Comparison of ENCODE assay signal across 30 cellular contexts in genomic region chr2:215137329-215137686, GRCh38. TPM values are rescaled to one million over a fixed set of nuclear protein-coding genes. Genes with fewer than 3 reads are reported as not detected.
DNase-seq lines count a peak whose midpoint lies in the region; FAIRE-seq and TF ChIP-seq lines count a peak whose summit lies in the region.
"Had no signal": no experiment of that assay in that cellular context is flagged by ENCODE, and none has a peak within 500 bp of the region (broad histone marks: within the 10 kb centered on the region; RNA-seq: fewer than 3 reads in every experiment).

No MANE protein-coding gene starts in this region.

- no peak overlapping the region for H3K27ac Mint-ChIP-seq in activated naive CD4-positive, alpha-beta T cell treated with anti-CD3 and anti-CD28 coated beads for 36 hours
- H3K27ac Mint-ChIP-seq: activated naive CD8-positive, alpha-beta T cell treated with anti-CD3 and anti-CD28 coated beads, Interleukin-2, amount 10 ng/mL, durations not matched to agents 7 days and 5 days; activated T-cell treated with anti-CD3 and anti-CD28 coated beads, Interleukin-2, amount 50 U/mL, for 24 hours; dendritic cell treated with granulocyte-macrophage colony-stimulating factor and Interleukin-4, amounts not matched to agents 40 ng/mL and 50 ng/mL, for 4 days; endodermal cell; IgD-negative memory B cell; memory B cell; stimulated activated effector memory CD8-positive, alpha-beta T cell treated with anti-CD3 and anti-CD28 coated beads, Interleukin-12 subunit alpha, Interleukin-12 subunit beta, amount 100 ng/mL, for 72 hours; T-helper 1 cell treated with Interleukin-12 subunit alpha and Interleukin-12 subunit beta and Interleukin-4 antibody, amounts not matched to agents 30 μg/mL and 1 μg/mL, for 36 hours had no signal

- no peaks in the 10 kb centered on the region for H3K79me2 ChIP-seq in GM23248 (ENCODE audit: insufficient read depth)

- H3F3A ChIP-seq in GM23248 (ENCODE audit: insufficient read depth): peaks cover 9% of the 10 kb centered on the region

- H3K27ac ChIP-seq in GM23248: no peak overlapping the region
- peak overlapping the region; percentile 53 to 75 (median 65) for H3K27ac ChIP-seq in esophagus squamous epithelium
- H3K27ac ChIP-seq in suprapubic skin: peak overlapping the region; percentile 90
- H3K27ac ChIP-seq: BLaER1 treated with 17β-estradiol and CSF1 and Interleukin-3, amounts not matched to agents 10 nM and 100 nM; gastroesophageal sphincter had no signal

- H3K4me1 ChIP-seq in GM23248 (ENCODE audit: insufficient read depth): peaks cover 28% of the 10 kb centered on the region
- H3K4me1 ChIP-seq in adipocyte (ENCODE audit: control insufficient read depth, insufficient read depth, low read length): peaks cover 21% of the 10 kb centered on the region
- H3K4me1 ChIP-seq in esophagus squamous epithelium: peaks cover 5 to 48% (median 5%) of the 10 kb centered on the region in 3 donors
- H3K4me1 ChIP-seq in suprapubic skin: peaks cover 16% of the 10 kb centered on the region
- H3K4me1 ChIP-seq: gastroesophageal sphincter had no signal

- H3K9me3 ChIP-seq in GM23248 (ENCODE audit: low read depth): no peaks in the 10 kb centered on the region
- no peaks in the 10 kb centered on the region for H3K9me3 ChIP-seq in adipocyte (ENCODE audit: control insufficient read depth, low read length)
- H3K9me3 ChIP-seq in esophagus squamous epithelium: no peaks in the 10 kb centered on the region
- H3K9me3 ChIP-seq in suprapubic skin: peaks cover 3% of the 10 kb centered on the region
- H3K9me3 ChIP-seq: BLaER1 treated with 17β-estradiol and CSF1 and Interleukin-3, amounts not matched to agents 10 nM and 100 nM; gastroesophageal sphincter had no signal

- H3K4me2 ChIP-seq in GM23248 (ENCODE audit: unreplicated experiment): peak overlapping the region; percentile 33
- H3K4me2 ChIP-seq: BLaER1 treated with 17β-estradiol and CSF1 and Interleukin-3, amounts not matched to agents 10 nM and 100 nM; GM23338 had no signal

- H3K27me3 ChIP-seq in GM23248 (replicated peaks; ENCODE audit: insufficient read depth) (no peaks in the 10 kb centered on the region; the same call in 1 of the 2 replicates), adipocyte (replicated peaks; ENCODE audit: control insufficient read depth, insufficient read depth, low read length) (no peaks in the 10 kb centered on the region), esophagus squamous epithelium (no peaks in the 10 kb centered on the region), suprapubic skin (no peaks in the 10 kb centered on the region)
- H3K27me3 ChIP-seq: BLaER1 treated with 17β-estradiol and CSF1 and Interleukin-3, amounts not matched to agents 10 nM and 100 nM had no signal

- CTCF ChIA-PET in activated naive CD4-positive, alpha-beta T cell treated with anti-CD3 and anti-CD28 coated beads for 36 hours (lab: Charles Lee): interaction anchor here (0.6 kb wide), 1 partner anchor 407 kb away, joined by 6 read pairs; no protein-coding TSS in a partner anchor

- no peak for FAIRE-seq in GM12891 (lab: Jason Lieb, UNC)

- H3K9ac ChIP-seq in GM23248 (no peak overlapping the region), adipocyte (ENCODE audit: low read length) (no peak overlapping the region)
- H3K9ac ChIP-seq: BLaER1 treated with 17β-estradiol and CSF1 and Interleukin-3, amounts not matched to agents 10 nM and 100 nM had no signal

- no peak for TF ChIP-seq EP300 in suprapubic skin (IDR thresholded peaks at IDR 0.05)

- H3K9me3 Mint-ChIP-seq in activated naive CD4-positive, alpha-beta T cell treated with anti-CD3 and anti-CD28 coated beads for 36 hours: no peaks in the 10 kb centered on the region
- H3K9me3 Mint-ChIP-seq: activated naive CD8-positive, alpha-beta T cell treated with anti-CD3 and anti-CD28 coated beads, Interleukin-2, amount 10 ng/mL, durations not matched to agents 7 days and 5 days; activated T-cell treated with anti-CD3 and anti-CD28 coated beads, Interleukin-2, amount 50 U/mL, for 24 hours; dendritic cell treated with granulocyte-macrophage colony-stimulating factor and Interleukin-4, amounts not matched to agents 40 ng/mL and 50 ng/mL, for 4 days; endodermal cell; GM23338; memory B cell; neural crest cell; stimulated activated effector memory CD8-positive, alpha-beta T cell treated with anti-CD3 and anti-CD28 coated beads, Interleukin-12 subunit alpha, Interleukin-12 subunit beta, amount 100 ng/mL, for 72 hours; T-helper 1 cell treated with Interleukin-12 subunit alpha and Interleukin-12 subunit beta and Interleukin-4 antibody, amounts not matched to agents 30 μg/mL and 1 μg/mL, for 36 hours had no signal

- H3K4me3 ChIP-seq in GM23248 (0 out of 2 replicates have a peak overlapping the region, but pooled peaks have one; percentile 1), adipocyte (ENCODE audit: low read length) (peak overlapping the region; percentile 10), esophagus squamous epithelium (peak overlapping the region in 3 of 4 donors; percentile 0 to 32 (median 8)), suprapubic skin (peak overlapping the region; percentile 37)
- H3K4me3 ChIP-seq: BLaER1 treated with 17β-estradiol and CSF1 and Interleukin-3, amounts not matched to agents 10 nM and 100 nM; gastroesophageal sphincter; GM23338 had no signal

- no peaks in the 10 kb centered on the region for H3K4me1 Mint-ChIP-seq in activated naive CD4-positive, alpha-beta T cell treated with anti-CD3 and anti-CD28 coated beads for 36 hours (ENCODE audit: low read depth)
- H3K4me1 Mint-ChIP-seq: activated naive CD8-positive, alpha-beta T cell treated with anti-CD3 and anti-CD28 coated beads, Interleukin-2, amount 10 ng/mL, durations not matched to agents 7 days and 5 days; GM23338; IgD-negative memory B cell; memory B cell; neural crest cell; stimulated activated effector memory CD8-positive, alpha-beta T cell treated with anti-CD3 and anti-CD28 coated beads, Interleukin-12 subunit alpha, Interleukin-12 subunit beta, amount 100 ng/mL, for 72 hours had no signal

- H3K4me3 Mint-ChIP-seq in activated naive CD4-positive, alpha-beta T cell treated with anti-CD3 and anti-CD28 coated beads for 36 hours: no peak overlapping the region
- H3K4me3 Mint-ChIP-seq: activated naive CD8-positive, alpha-beta T cell treated with anti-CD3 and anti-CD28 coated beads, Interleukin-2, amount 10 ng/mL, durations not matched to agents 7 days and 5 days; activated T-cell treated with anti-CD3 and anti-CD28 coated beads, Interleukin-2, amount 50 U/mL, for 24 hours; dendritic cell treated with granulocyte-macrophage colony-stimulating factor and Interleukin-4, amounts not matched to agents 40 ng/mL and 50 ng/mL, for 4 days; endodermal cell; GM23338; IgD-negative memory B cell; memory B cell; neural crest cell; stimulated activated effector memory CD8-positive, alpha-beta T cell treated with anti-CD3 and anti-CD28 coated beads, Interleukin-12 subunit alpha, Interleukin-12 subunit beta, amount 100 ng/mL, for 72 hours; T-helper 1 cell treated with Interleukin-12 subunit alpha and Interleukin-12 subunit beta and Interleukin-4 antibody, amounts not matched to agents 30 μg/mL and 1 μg/mL, for 36 hours had no signal

- peak overlapping the region; percentile 27 for H2AFZ ChIP-seq in GM23248

- no peak for DNase-seq in GM23248
- DNase-seq in adipocyte (ENCODE audit: low read depth): no peak
- DNase-seq in esophagus squamous epithelium (lab: John Stamatoyannopoulos, UW): no peak
- no peak for DNase-seq in suprapubic skin (ENCODE audit: low spot score in 2 of 2)
- no peak for DNase-seq in activated naive CD4-positive, alpha-beta T cell treated with anti-CD3 and anti-CD28 coated beads for 36 hours
- DNase-seq in NOMO-1 treated with DMSO at 0.1 percent for 48 hours (lab: John Stamatoyannopoulos, UW; ENCODE audit: unreplicated experiment): no peak
- no peak for DNase-seq in GM12891 (ENCODE audit: insufficient read length, low spot score)
- no peak for DNase-seq in stimulated activated CD4-positive, alpha-beta T cell treated with anti-CD3 and anti-CD28 coated beads, Interleukin-4, amount 100 ng/mL, for 1 hour
- DNase-seq: activated effector memory CD4-positive, alpha-beta T cell treated with anti-CD3 and anti-CD28 coated beads, Interleukin-2, amount 50 U/mL, for 16 hours; activated naive CD8-positive, alpha-beta T cell treated with anti-CD3 and anti-CD28 coated beads, Interleukin-2, amount 10 ng/mL, durations not matched to agents 7 days and 5 days; activated T-cell treated with anti-CD3 and anti-CD28 coated beads, Interleukin-2, amount 50 U/mL, for 24 hours; central memory CD4-positive, alpha-beta T cell; endodermal cell; NCI-H1092; NCI-H187; NCI-H510A; right cardiac atrium; stimulated activated CD4-positive, alpha-beta T cell treated with anti-CD3 and anti-CD28 coated beads, Interleukin-12 subunit alpha, Interleukin-12 subunit beta, amount 100 ng/mL, for 4 hours; stimulated activated CD4-positive, alpha-beta T cell treated with anti-CD3 and anti-CD28 coated beads, Interleukin-4, amount 100 ng/mL, for 4 hours had no signal

- no peak for TF ChIP-seq POLR2A in esophagus squamous epithelium (IDR thresholded peaks at IDR 0.05)
- TF ChIP-seq POLR2A in suprapubic skin (IDR thresholded peaks at IDR 0.05): no peak
- no peak for TF ChIP-seq POLR2A in GM12891 (IDR thresholded peaks at IDR 0.05; ENCODE audit: low read depth, low read length)

- no peaks in the 10 kb centered on the region for H3K36me3 Mint-ChIP-seq in activated naive CD4-positive, alpha-beta T cell treated with anti-CD3 and anti-CD28 coated beads for 36 hours (ENCODE audit: low read depth)
- H3K36me3 Mint-ChIP-seq: activated naive CD8-positive, alpha-beta T cell treated with anti-CD3 and anti-CD28 coated beads, Interleukin-2, amount 10 ng/mL, durations not matched to agents 7 days and 5 days; IgD-negative memory B cell; memory B cell; stimulated activated effector memory CD8-positive, alpha-beta T cell treated with anti-CD3 and anti-CD28 coated beads, Interleukin-12 subunit alpha, Interleukin-12 subunit beta, amount 100 ng/mL, for 72 hours had no signal

- WGBS in GM23248 (ENCODE audit: low coverage in 1 of 2, low lambda C conversion rate in 2 of 2, missing lambda C conversion rate in 2 of 2), 2 experiments: 71 to 73% methylated on average over 3 of the region's 3 CpGs
- WGBS in esophagus squamous epithelium, 2 donors: 31 to 44% methylated on average over 3 of the region's 3 CpGs
- WGBS in suprapubic skin: 34% methylated on average over 3 of the region's 3 CpGs

- TF ChIP-seq CTCF in esophagus squamous epithelium (IDR thresholded peaks at IDR 0.05) (no peak), suprapubic skin (IDR thresholded peaks at IDR 0.05) (no peak)

- H4K20me1 ChIP-seq in GM23248 (ENCODE audit: insufficient read depth): no peaks in the 10 kb centered on the region
- H4K20me1 ChIP-seq: BLaER1 treated with 17β-estradiol and CSF1 and Interleukin-3, amounts not matched to agents 10 nM and 100 nM had no signal

- H3K27me3 Mint-ChIP-seq in activated naive CD4-positive, alpha-beta T cell treated with anti-CD3 and anti-CD28 coated beads for 36 hours (ENCODE audit: low read depth): peaks cover 14% of the 10 kb centered on the region
- H3K27me3 Mint-ChIP-seq: dendritic cell treated with granulocyte-macrophage colony-stimulating factor and Interleukin-4, amounts not matched to agents 40 ng/mL and 50 ng/mL, for 4 days; IgD-negative memory B cell had no signal

- H3K36me3 ChIP-seq in GM23248 (ENCODE audit: low read depth) (no peaks in the 10 kb centered on the region), adipocyte (ENCODE audit: control insufficient read depth, insufficient read depth, low read length, severe bottlenecking) (no peaks in the 10 kb centered on the region), esophagus squamous epithelium (no peaks in the 10 kb centered on the region), suprapubic skin (no peaks in the 10 kb centered on the region)
- H3K36me3 ChIP-seq: BLaER1 treated with 17β-estradiol and CSF1 and Interleukin-3, amounts not matched to agents 10 nM and 100 nM; gastroesophageal sphincter had no signal

- intact Hi-C loops in esophagus squamous epithelium (cut with DNase I): no loop called here
- intact Hi-C loops in activated naive CD4-positive, alpha-beta T cell treated with anti-CD3 and anti-CD28 coated beads for 36 hours (cut with micrococcal nuclease): loop anchor here (2.0 kb wide), 1 partner anchor 329 kb away; the partner anchor contains the start of gene BARD1

- in situ Hi-C loops in GM23248 (cut with MboI): no loop called here

- no peaks in the 10 kb centered on the region for H3K9me2 ChIP-seq in GM23248 (ENCODE audit: insufficient read depth)

RNA-seq across cellular contexts. Expression of gene ABCA12, which starts 1.1 kb away (rescaled TPM):
- not detected in 2 replicates for total RNA-seq in GM23248 (2014; rRNA removed; shearing (Covaris generic))
- polyA plus RNA-seq in GM23248 (2016; fragmentation: Nextera tagmentation; extraction: Ambion mirVana): not detected in 2 replicates
- total RNA-seq in esophagus squamous epithelium (10 to 100 TPM in 1 of 4 donors, 1 to 10 TPM in 3; 1.5 to 45.7 (median 3.8) TPM), suprapubic skin (10 to 100 TPM; 55.9 to 98.4 (median 65.9) TPM)
- not detected for total RNA-seq in activated naive CD4-positive, alpha-beta T cell treated with anti-CD3 and anti-CD28 coated beads for 36 hours
- 0.06 TPM for polyA plus RNA-seq in GM12891 (2012; ENCODE audit: low read depth, missing spikeins)
- total RNA-seq: activated naive CD8-positive, alpha-beta T cell treated with anti-CD3 and anti-CD28 coated beads, Interleukin-2, amount 10 ng/mL, durations not matched to agents 7 days and 5 days; OCI-LY7; right cardiac atrium; subcutaneous adipose tissue had no signal
- polyA plus RNA-seq: IgD-negative memory B cell, right cardiac atrium had no signal
